29 cellular contexts compared by ENCODE assay signal in the genomic region with DNA sequence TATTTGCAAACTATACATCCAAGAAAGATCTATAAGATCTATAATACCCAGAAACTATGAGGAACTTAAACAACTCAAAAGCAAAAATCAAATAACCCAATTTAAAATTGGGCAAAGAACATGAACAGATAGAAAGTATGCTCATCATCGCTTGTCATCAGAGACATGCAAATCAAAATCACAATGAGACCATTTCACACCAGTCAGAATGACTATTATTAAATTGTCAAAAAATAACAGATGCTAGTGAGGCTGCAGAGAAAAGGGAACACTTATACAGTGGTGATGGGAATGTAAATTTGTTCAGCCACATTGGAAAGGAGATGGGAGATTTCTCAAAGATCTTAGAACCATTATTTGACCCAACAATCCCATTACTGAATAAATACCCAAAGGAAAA.
DNase-seq lines count a peak whose midpoint lies in the region; ATAC-seq and TF ChIP-seq lines count a peak whose summit lies in the region.
"Had no signal": no experiment of that assay in that cellular context is flagged by ENCODE, and none has a peak within 500 bp of the region (broad histone marks: within the 10 kb centered on the region; RNA-seq: fewer than 3 reads in every experiment).

No MANE protein-coding gene starts in this region.

- no peak overlapping the region for H3K4me3 ChIP-seq in SU-DHL-6 (ENCODE audit: insufficient read depth, low read length, poor library complexity, severe bottlenecking)
- peak overlapping the region; percentile 24 for H3K4me3 ChIP-seq in neural cell (ENCODE audit: low read length)
- H3K4me3 ChIP-seq: A549; BLaER1; BLaER1 treated with 17β-estradiol and CSF1 and Interleukin-3, amounts not matched to agents 10 nM and 100 nM had no signal

- TF ChIP-seq CTCF in SU-DHL-6 (IDR thresholded peaks at IDR 0.05; ENCODE audit: insufficient read depth, low read length, poor library complexity, severe bottlenecking) (no peak), neural cell (IDR thresholded peaks at IDR 0.05; ENCODE audit: poor library complexity, severe bottlenecking) (no peak)

- no peaks in the 10 kb centered on the region for H4K20me1 ChIP-seq in SU-DHL-6 (ENCODE audit: low read depth, low read length)
- no peaks in the 10 kb centered on the region for H4K20me1 ChIP-seq in neural cell (ENCODE audit: insufficient read depth)
- H4K20me1 ChIP-seq: BLaER1; BLaER1 treated with 17β-estradiol and CSF1 and Interleukin-3, amounts not matched to agents 10 nM and 100 nM had no signal

- H3K79me2 ChIP-seq in SU-DHL-6 (ENCODE audit: insufficient read depth, low read length) (no peaks in the 10 kb centered on the region), neural cell (replicated peaks; ENCODE audit: insufficient read depth, low read length) (no peaks in the 10 kb centered on the region)

- H3K4me2 ChIP-seq in SU-DHL-6 (ENCODE audit: low read depth, low read length, poor library complexity, severe bottlenecking): no peak overlapping the region
- no peak overlapping the region for H3K4me2 ChIP-seq in neural cell (ENCODE audit: low read length)
- H3K4me2 ChIP-seq: A549; BLaER1; BLaER1 treated with 17β-estradiol and CSF1 and Interleukin-3, amounts not matched to agents 10 nM and 100 nM had no signal

- H3K27ac ChIP-seq in SU-DHL-6 (ENCODE audit: low read depth, low read length): no peak overlapping the region
- H3K27ac ChIP-seq in neural cell (ENCODE audit: low read length): peak overlapping the region; percentile 66
- H3K27ac ChIP-seq: 22Rv1; A549; BLaER1; BLaER1 treated with 17β-estradiol and CSF1 and Interleukin-3, amounts not matched to agents 10 nM and 100 nM; C4-2B had no signal

- H3K36me3 ChIP-seq in SU-DHL-6 (ENCODE audit: low read length) (no peaks in the 10 kb centered on the region), neural cell (ENCODE audit: insufficient read depth, low read length) (no peaks in the 10 kb centered on the region)
- H3K36me3 ChIP-seq: BE2C; BLaER1; BLaER1 treated with 17β-estradiol and CSF1 and Interleukin-3, amounts not matched to agents 10 nM and 100 nM had no signal

- ATAC-seq in HG02938 (IDR thresholded peaks at IDR 0.05; ENCODE audit: unreplicated experiment): no peak
- ATAC-seq: A549; CD8-positive, alpha-beta T cell had no signal

- H3K9ac ChIP-seq in SU-DHL-6 (ENCODE audit: low read length) (no peak overlapping the region), neural cell (ENCODE audit: low read length) (no peak overlapping the region)
- H3K9ac ChIP-seq: BLaER1; BLaER1 treated with 17β-estradiol and CSF1 and Interleukin-3, amounts not matched to agents 10 nM and 100 nM had no signal

- H2AFZ ChIP-seq in SU-DHL-6 (ENCODE audit: low read depth, low read length, severe bottlenecking) (peak overlapping the region; percentile 34), neural cell (ENCODE audit: low read depth, low read length) (no peak overlapping the region)

- H3F3A ChIP-seq in SU-DHL-6 (ENCODE audit: insufficient read depth) (no peaks in the 10 kb centered on the region), neural cell (ENCODE audit: insufficient read depth, low read length, poor library complexity, severe bottlenecking) (peaks cover 7% of the 10 kb centered on the region)

- H3K9me2 ChIP-seq in SU-DHL-6 (replicated peaks; ENCODE audit: insufficient read depth, low read length) (no peaks in the 10 kb centered on the region), neural cell (ENCODE audit: insufficient read depth, low read length) (no peaks in the 10 kb centered on the region)

- no peak for DNase-seq in DMS114 treated with DMSO at 0.1 percent for 48 hours (lab: John Stamatoyannopoulos, UW; ENCODE audit: unreplicated experiment)
- DNase-seq: 8988T; ACHN; AML-193; BE2C; C1 segment of cervical spinal cord; Caco-2; Calu3; CD4-positive, alpha-beta memory T cell; CD4-positive, alpha-beta T cell; CD4-positive, CD25-positive, alpha-beta regulatory T cell; CD8-positive, alpha-beta memory T cell; CD8-positive, alpha-beta T cell; COR-L47; DMS 273 treated with DMSO at 0.1 percent for 48 hours; DMS153; DMS53; DMS79; DMS79 treated with DMSO at 0.1 percent for 48 hours; DND-41; EL had no signal

- H3K9me3 ChIP-seq in SU-DHL-6 (ENCODE audit: insufficient read depth, low read length): no peaks in the 10 kb centered on the region
- no peaks in the 10 kb centered on the region for H3K9me3 ChIP-seq in neural cell (ENCODE audit: low read length)
- H3K9me3 ChIP-seq: A549, BE2C, BLaER1, Caco-2 had no signal

- H3K27me3 ChIP-seq in SU-DHL-6 (ENCODE audit: low read length) (no peaks in the 10 kb centered on the region), neural cell (ENCODE audit: insufficient read depth, low read depth, low read length) (no peaks in the 10 kb centered on the region)
- H3K27me3 ChIP-seq: BE2C; BLaER1; BLaER1 treated with 17β-estradiol and CSF1 and Interleukin-3, amounts not matched to agents 10 nM and 100 nM had no signal

- TF ChIP-seq EP300 in neural cell (conservative IDR thresholded peaks at IDR 0.05; ENCODE audit: poor library complexity, severe bottlenecking): peak; percentile 91

- TF ChIP-seq RAD21 in neural cell (conservative IDR thresholded peaks at IDR 0.05): no peak

TF ChIP-seq in neural cell, 6 proteins besides CTCF, POLR2A, EP300 and RAD21:
- TF ChIP-seq POLR2AphosphoS5 (IDR thresholded peaks at IDR 0.05): peak; percentile 42
- no peak for TF ChIP-seq TAF1 (IDR thresholded peaks at IDR 0.05; ENCODE audit: low read depth)
- TF ChIP-seq REST (IDR thresholded peaks at IDR 0.05; ENCODE audit: borderline replicate concordance): no peak
- no peak for TF ChIP-seq EZH2 (IDR thresholded peaks at IDR 0.05; ENCODE audit: borderline replicate concordance, insufficient read depth, low read length, poor library complexity, severe bottlenecking)
- no peak for TF ChIP-seq MXI1 (conservative IDR thresholded peaks at IDR 0.05; ENCODE audit: poor library complexity, severe bottlenecking)
